ENCODE assay signal across 26 cellular contexts in the genomic region with DNA sequence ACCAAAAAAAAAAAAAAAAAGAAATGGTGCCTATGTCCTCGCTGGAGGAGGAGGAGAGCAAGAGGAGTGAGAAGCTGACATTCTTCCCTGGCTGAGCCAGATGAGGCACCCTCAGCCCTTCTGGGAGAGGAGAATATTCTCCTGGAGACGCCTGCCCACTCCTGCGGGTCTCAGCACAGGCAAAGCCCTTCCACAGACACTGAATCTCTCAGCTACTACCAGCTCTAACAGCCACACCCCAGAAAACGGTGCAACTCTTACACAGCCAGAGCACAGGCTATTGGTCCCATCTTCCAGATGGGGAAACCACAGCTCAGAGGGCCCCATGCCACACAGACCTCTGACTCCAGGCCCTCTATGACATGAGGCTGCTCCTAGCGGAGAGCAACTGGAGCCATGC. TPM values are rescaled to one million over a fixed set of nuclear protein-coding genes. Genes with fewer than 3 reads are reported as not detected.
"Had no signal": no experiment of that assay in that cellular context is flagged by ENCODE, and none has a peak within 500 bp of the region (broad histone marks: within the 10 kb centered on the region; RNA-seq: fewer than 3 reads in every experiment).

No MANE protein-coding gene starts in this region.

- H3K36me3 Mint-ChIP-seq: activated naive CD4-positive, alpha-beta T cell treated with anti-CD3 and anti-CD28 coated beads, Interleukin-2, amount 50 U/mL, for 72 hours; naive B cell; type B pancreatic cell had no signal

- H3K4me1 Mint-ChIP-seq: memory B cell had no signal

- H3K27ac ChIP-seq: adrenal gland, psoas muscle had no signal

- H3K4me3 Mint-ChIP-seq: effector memory CD8-positive, alpha-beta T cell; memory B cell; naive B cell; neural crest cell; type B pancreatic cell had no signal

- H3K9me3 ChIP-seq: adrenal gland, mucosa of descending colon, psoas muscle had no signal

- H3K36me3 ChIP-seq: adrenal gland, cardiac muscle cell had no signal

- H3K9me3 Mint-ChIP-seq: activated naive CD4-positive, alpha-beta T cell treated with anti-CD3 and anti-CD28 coated beads, Interleukin-2, amount 50 U/mL, for 72 hours; effector memory CD8-positive, alpha-beta T cell; memory B cell; naive B cell; neural crest cell; type B pancreatic cell had no signal

- H3K27me3 ChIP-seq: cardiac muscle cell had no signal

- H3K27ac Mint-ChIP-seq: effector memory CD8-positive, alpha-beta T cell; memory B cell; naive B cell; type B pancreatic cell had no signal

- H3K4me3 ChIP-seq: adrenal gland, cardiac muscle cell, mucosa of descending colon, psoas muscle had no signal

- H3K4me1 ChIP-seq: psoas muscle had no signal

- DNase-seq: activated CD4-positive, alpha-beta T cell treated with anti-CD3 and anti-CD28 coated beads, Interleukin-2, amount 50 U/mL, for 1 hour; activated CD8-positive, alpha-beta memory T cell treated with anti-CD3 and anti-CD28 coated beads for 24 hours; activated CD8-positive, alpha-beta memory T cell treated with anti-CD3 and anti-CD28 coated beads, Interleukin-2, amount 50 U/mL, for 48 hours; activated gamma-delta T cell; adrenal gland; effector memory CD8-positive, alpha-beta T cell; foreskin fibroblast; hypothalamus; mucosa of descending colon; naive B cell; psoas muscle; stimulated activated CD4-positive, alpha-beta T cell treated with anti-CD3 and anti-CD28 coated beads, Interleukin-1b, Interleukin-23, amount 100 ng/mL, for 48 hours; stimulated activated CD8-positive, alpha-beta memory T cell treated with anti-CD3 and anti-CD28 coated beads, Interleukin-4, amount 100 ng/mL, for 48 hours; stimulated activated naive CD4-positive, alpha-beta T cell; T-helper 1 cell had no signal

- ATAC-seq: activated naive CD4-positive, alpha-beta T cell treated with anti-CD3 and anti-CD28 coated beads, Interleukin-2, amount 50 U/mL, for 72 hours; effector memory CD8-positive, alpha-beta T cell; left lobe of liver; mucosa of descending colon; psoas muscle had no signal

RNA-seq across cellular contexts. Expression of a gene that starts 5.7 kb away (rescaled TPM):
- total RNA-seq: activated naive CD4-positive, alpha-beta T cell treated with anti-CD3 and anti-CD28 coated beads, Interleukin-2, amount 50 U/mL, for 72 hours; dermis microvascular lymphatic vessel endothelial cell had no signal
- polyA plus RNA-seq: keratinocyte had no signal

RNA-seq across cellular contexts. Expression of a gene that starts 14.5 kb away (rescaled TPM):
- total RNA-seq: activated naive CD4-positive, alpha-beta T cell treated with anti-CD3 and anti-CD28 coated beads, Interleukin-2, amount 50 U/mL, for 72 hours; adrenal gland; chondrocyte; dermis microvascular lymphatic vessel endothelial cell; left lobe of liver; neural crest cell; osteoblast; subcutaneous adipose tissue had no signal
- polyA plus RNA-seq: adrenal gland, keratinocyte had no signal

RNA-seq across cellular contexts. Expression of a gene that starts 16.9 kb away (rescaled TPM):
- total RNA-seq: activated naive CD4-positive, alpha-beta T cell treated with anti-CD3 and anti-CD28 coated beads, Interleukin-2, amount 50 U/mL, for 72 hours; cardiac muscle cell; chondrocyte; dermis microvascular lymphatic vessel endothelial cell; neural crest cell; osteoblast; psoas muscle; subcutaneous adipose tissue had no signal
- polyA plus RNA-seq: cardiac muscle cell, keratinocyte had no signal
